8 cellular contexts compared by ENCODE assay signal in genomic region chr11:18321991-18322711, GRCh38. TPM values are rescaled to one million over a fixed set of nuclear protein-coding genes. Genes with fewer than 3 reads are reported as not detected.
DNase-seq lines count a peak whose midpoint lies in the region; TF ChIP-seq lines count a peak whose summit lies in the region.

TSS of gene GTF2H1 (plus strand) at chr11:18322567. CDS start at chr11:18333075, 10,508 bp downstream.
TSS of gene HPS5 (minus strand) at chr11:18322140. CDS start at chr11:18317858, 4,282 bp downstream.

- TF ChIP-seq POLR2A in NB4 (IDR thresholded peaks at IDR 0.05; ENCODE audit: extremely low read depth, insufficient read length) (peak; percentile 96), suprapubic skin (IDR thresholded peaks at IDR 0.05) (peak; percentile 36 to 72)

- peaks cover 70% of the 10 kb centered on the region for H3K4me1 Mint-ChIP-seq in HFFc6 (ENCODE audit: low read depth)

- TF ChIP-seq CTCF in HFFc6 (IDR thresholded peaks at IDR 0.05) (no peak), NB4 (IDR thresholded peaks at IDR 0.05; ENCODE audit: low read depth, low read length) (no peak), suprapubic skin (IDR thresholded peaks at IDR 0.05) (no peak)

- no peaks in the 10 kb centered on the region for H3K9me3 Mint-ChIP-seq in HFFc6

- H3K27ac ChIP-seq in SK-N-MC, result peak within 1 kb of the TSS; percentile 90
- H3K27ac ChIP-seq in suprapubic skin, result peak within 1 kb of the TSS; percentile 99

- H3K36me3 Mint-ChIP-seq in HFFc6 (ENCODE audit: low read depth), result peaks cover 49% of the 10 kb centered on the region

- H3K27me3 ChIP-seq in suprapubic skin, result no peaks in the 10 kb centered on the region

- H3K36me3 ChIP-seq in SK-N-MC (ENCODE audit: insufficient read depth, low read length), result peaks cover 33% of the 10 kb centered on the region
- no peaks in the 10 kb centered on the region for H3K36me3 ChIP-seq in suprapubic skin

- H3K4me1 ChIP-seq in suprapubic skin, result peaks cover 49% of the 10 kb centered on the region

- 1% methylated on average over 27 of the region's 61 CpGs for whole genome bisulfite sequencing in suprapubic skin

- H3K9ac ChIP-seq in SK-N-MC (ENCODE audit: insufficient read length), result peak within 1 kb of the TSS; percentile 89

- peak within 1 kb of the TSS; percentile 100 for H3K27ac Mint-ChIP-seq in HFFc6

- H3K27me3 Mint-ChIP-seq in HFFc6 (ENCODE audit: insufficient read depth), result peaks cover 3% of the 10 kb centered on the region

- H3K9me3 ChIP-seq in SK-N-MC (ENCODE audit: low read depth, low read length), result no peaks in the 10 kb centered on the region
- no peaks in the 10 kb centered on the region for H3K9me3 ChIP-seq in suprapubic skin

- peak; percentile 89 for DNase-seq in GM04503 (ENCODE audit: low read depth)
- peak; percentile 96 for DNase-seq in HFFc6
- DNase-seq in NB4 (ENCODE audit: low read depth), result peak; percentile 98
- peak; percentile 93 for DNase-seq in SK-N-MC (ENCODE audit: low read depth, low spot score)
- peak; percentile 94 for DNase-seq in activated naive CD4-positive, alpha-beta T cell treated with anti-CD3 and anti-CD28 coated beads, Interleukin-2, amount 50 U/mL, for 16 hours
- peak; percentile 97 for DNase-seq in germinal center (ENCODE audit: low spot score)
- DNase-seq in nucleus accumbens (lab: John Stamatoyannopoulos, UW), result peak in 55 of 56 donors; percentile 77 to 100 (median 96)
- peak; percentile 98 for DNase-seq in suprapubic skin (ENCODE audit: low spot score in 2 of 2)

- peak; percentile 78 for TF ChIP-seq EP300 in suprapubic skin (IDR thresholded peaks at IDR 0.05)

- peak within 1 kb of the TSS; percentile 97 for H3K4me3 ChIP-seq in NB4 (ENCODE audit: low read depth, low read length)
- peak within 1 kb of the TSS; percentile 84 for H3K4me3 ChIP-seq in SK-N-MC
- H3K4me3 ChIP-seq in suprapubic skin, result peak within 1 kb of the TSS; percentile 94

- peak within 1 kb of the TSS; percentile 99 for H3K4me3 Mint-ChIP-seq in HFFc6

RNA-seq across cellular contexts. Expression of gene GTF2H1, which starts in this region (rescaled TPM):
- total RNA-seq in HFFc6 (2021; fragmentation: NEBNext Ultra II Directional; extraction: Animal tissue kit (Norgen Biotek cat#: 25700)), result 10 to 100 TPM; 45.3 to 58.1 (median 52.7) TPM
- total RNA-seq in suprapubic skin, result 100 to 1,000 TPM in 1 of 4 donors, 10 to 100 TPM in 3; 48.6 to 121 (median 50.4) TPM

RNA-seq across cellular contexts. Expression of gene HPS5, which starts in this region (rescaled TPM):
- total RNA-seq in HFFc6 (2021; fragmentation: NEBNext Ultra II Directional; extraction: Animal tissue kit (Norgen Biotek cat#: 25700)), result 10 to 100 TPM; 31.4 to 41.5 (median 34.4) TPM
- 10 to 100 TPM; 14.9 to 27.0 (median 22.6) TPM for total RNA-seq in suprapubic skin

Comparison
In these comparisons a context has a peak if more than half of its experiments do, and no peak if none do; other contexts are left out.
1. Peak in every context shown above with its lines: DNase-seq, H3K4me3 ChIP-seq and H3K27ac ChIP-seq.